ENCODE assay signal across 21 cellular contexts in the genomic region with DNA sequence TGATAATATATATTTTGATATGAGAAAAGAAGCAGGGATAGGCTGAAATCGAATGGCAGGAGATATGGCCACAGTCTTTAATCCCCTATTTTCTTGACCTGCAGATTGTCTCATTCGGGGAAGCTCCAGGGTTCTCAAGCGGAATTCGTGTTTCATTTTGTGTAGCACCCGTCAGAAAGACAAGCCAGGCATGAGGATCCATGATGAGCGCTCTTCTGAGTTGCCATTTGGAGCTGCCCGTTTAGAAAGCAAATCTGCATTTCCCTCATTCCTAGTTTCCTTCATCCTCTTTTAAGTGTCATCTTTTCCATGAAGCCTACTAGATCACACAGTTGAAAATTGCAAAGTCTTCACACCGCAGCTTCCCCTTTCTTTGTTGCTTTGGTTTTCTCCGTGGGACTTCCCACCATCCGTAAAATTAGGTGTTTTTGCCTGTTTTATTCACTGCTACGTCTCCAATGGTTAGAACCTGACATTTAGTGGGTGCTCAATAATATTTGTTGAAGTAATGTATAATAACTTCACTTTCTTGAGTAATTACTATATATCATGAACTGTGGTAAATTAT. TPM values are rescaled to one million over a fixed set of nuclear protein-coding genes. Genes with fewer than 3 reads are reported as not detected.
DNase-seq lines count a peak whose midpoint lies in the region; ATAC-seq, FAIRE-seq and TF ChIP-seq lines count a peak whose summit lies in the region.
"Had no signal": no experiment of that assay in that cellular context is flagged by ENCODE, and none has a peak within 500 bp of the region (broad histone marks: within the 10 kb centered on the region; RNA-seq: fewer than 3 reads in every experiment).

No MANE protein-coding gene starts in this region.

- no peak overlapping the region for H3K9ac ChIP-seq in kidney (ENCODE audit: low read length in 2 of 2)
- H3K9ac ChIP-seq: BLaER1 had no signal

- H3K36me3 ChIP-seq in ascending aorta: peaks cover 0 to 15% of the 10 kb centered on the region in 2 donors
- peaks cover 0 to 8% of the 10 kb centered on the region in 2 donors for H3K36me3 ChIP-seq in kidney (ENCODE audit: control insufficient read depth in 1 of 2, insufficient read depth in 2 of 2, low read length in 2 of 2)
- H3K36me3 ChIP-seq: BLaER1 had no signal

- H3K27ac ChIP-seq in right cardiac atrium (ENCODE audit: low read length) (no peak overlapping the region), ascending aorta (peak overlapping the region; percentile 28 to 34), kidney (ENCODE audit: low read depth in 2 of 2, low read length in 2 of 2) (no peak overlapping the region)
- H3K27ac ChIP-seq: 22Rv1, BLaER1 had no signal

- FAIRE-seq in kidney (lab: Jason Lieb, UNC): no peak

- no peak for DNase-seq in Right ventricle myocardium superior
- DNase-seq in right cardiac atrium: no peak
- peak; percentile 79 for DNase-seq in NOMO-1 treated with DMSO at 0.1 percent for 48 hours (lab: John Stamatoyannopoulos, UW; ENCODE audit: unreplicated experiment)
- DNase-seq in ascending aorta (ENCODE audit: low spot score in 2 of 2): no peak
- DNase-seq in activated T-cell treated with anti-CD3 and anti-CD28 coated beads, Interleukin-2, amount 50 U/mL, for 72 hours: no peak
- no peak for DNase-seq in kidney
- DNase-seq: COR-L47, DMS53, HCEC 1CT, KG1, NCI-H1417, NCI-H1930, NCI-H2171 treated with DMSO at 0.1 percent for 48 hours, NCI-H510A, NCI-H82, PC-3, T-cell had no signal

- no peaks in the 10 kb centered on the region for H3K36me3 Mint-ChIP-seq in activated T-cell treated with anti-CD3 and anti-CD28 coated beads, Interleukin-2, amount 50 U/mL, for 72 hours (ENCODE audit: insufficient read depth in 2 of 2)
- H3K36me3 Mint-ChIP-seq: T-cell had no signal

- no peaks in the 10 kb centered on the region for H3K9me3 Mint-ChIP-seq in activated T-cell treated with anti-CD3 and anti-CD28 coated beads, Interleukin-2, amount 50 U/mL, for 72 hours
- H3K9me3 Mint-ChIP-seq: T-cell had no signal

- intact Hi-C loops in Right ventricle myocardium superior (cut with DNase I) (no loop called here), right cardiac atrium (cut with DNase I) (no loop called here), ascending aorta (cut with DNase I) (no loop called here), kidney (cut with DNase I) (no loop called here)

- H3K4me1 ChIP-seq in right cardiac atrium (ENCODE audit: control insufficient read depth, insufficient read depth, low read length) (no peaks in the 10 kb centered on the region), ascending aorta (peaks cover 0 to 9% of the 10 kb centered on the region in 2 donors), kidney (ENCODE audit: control insufficient read depth in 1 of 2, insufficient read depth in 1 of 2, low read depth in 1 of 2, low read length in 2 of 2) (no peaks in the 10 kb centered on the region)
- H3K4me1 ChIP-seq: BLaER1 had no signal

- H3K27me3 ChIP-seq in right cardiac atrium (ENCODE audit: control insufficient read depth, insufficient read depth) (no peaks in the 10 kb centered on the region), ascending aorta (no peaks in the 10 kb centered on the region)
- H3K27me3 ChIP-seq: BLaER1 had no signal

- H3K4me3 Mint-ChIP-seq in activated T-cell treated with anti-CD3 and anti-CD28 coated beads, Interleukin-2, amount 50 U/mL, for 72 hours: no peak overlapping the region
- H3K4me3 Mint-ChIP-seq: T-cell had no signal

- ATAC-seq in Right ventricle myocardium superior (ENCODE audit: poor library complexity) (peak; percentile 25), right cardiac atrium (no peak), HG02798 (IDR thresholded peaks at IDR 0.05; ENCODE audit: poor library complexity, unreplicated experiment) (no peak), GM19463 (IDR thresholded peaks at IDR 0.05; ENCODE audit: unreplicated experiment) (no peak)
- ATAC-seq in activated T-cell treated with anti-CD3 and anti-CD28 coated beads, Interleukin-2, amount 50 U/mL, for 72 hours (replicated peaks in 1 of 2): no peak
- ATAC-seq: PC-3, T-cell had no signal

- WGBS in right cardiac atrium: 89% methylated on average over 11 of the region's 11 CpGs

- H3K27ac Mint-ChIP-seq in activated T-cell treated with anti-CD3 and anti-CD28 coated beads, Interleukin-2, amount 50 U/mL, for 72 hours: no peak overlapping the region
- H3K27ac Mint-ChIP-seq: T-cell had no signal

- no peak overlapping the region for H3K4me3 ChIP-seq in right cardiac atrium (ENCODE audit: low read length)
- H3K4me3 ChIP-seq in ascending aorta: no peak overlapping the region
- H3K4me3 ChIP-seq in kidney (ENCODE audit: low read length in 2 of 2): no peak overlapping the region
- H3K4me3 ChIP-seq: BLaER1 had no signal

- no peak for TF ChIP-seq CTCF in ascending aorta (IDR thresholded peaks at IDR 0.05)
- no peak for TF ChIP-seq CTCF in kidney (IDR thresholded peaks at IDR 0.05; ENCODE audit: borderline replicate concordance, extremely low read depth, insufficient read depth)

- H3K27me3 Mint-ChIP-seq in activated T-cell treated with anti-CD3 and anti-CD28 coated beads, Interleukin-2, amount 50 U/mL, for 72 hours (ENCODE audit: low read depth): no peaks in the 10 kb centered on the region

- H3K9me3 ChIP-seq in right cardiac atrium (ENCODE audit: control insufficient read depth, low read length): no peaks in the 10 kb centered on the region
- no peaks in the 10 kb centered on the region for H3K9me3 ChIP-seq in ascending aorta
- H3K9me3 ChIP-seq in kidney (ENCODE audit: control insufficient read depth in 1 of 2, low read length in 2 of 2): no peaks in the 10 kb centered on the region
- H3K9me3 ChIP-seq: BLaER1 had no signal

- no peaks in the 10 kb centered on the region for H3K4me1 Mint-ChIP-seq in activated T-cell treated with anti-CD3 and anti-CD28 coated beads, Interleukin-2, amount 50 U/mL, for 72 hours (ENCODE audit: low read depth)
- H3K4me1 Mint-ChIP-seq: T-cell had no signal

RNA-seq across cellular contexts. Expression of a gene that starts 16.9 kb away (rescaled TPM):
- total RNA-seq in Right ventricle myocardium superior (12.7 TPM), right cardiac atrium (10 to 100 TPM; 18.5 to 25.6 (median 23.8) TPM), ascending aorta (22.2 TPM), kidney (61.6 TPM)
- polyA plus RNA-seq in right cardiac atrium (13.7 TPM), kidney (ENCODE audit: insufficient read depth, low read depth, low replicate concordance) (69.2 TPM)
- total RNA-seq in activated T-cell treated with anti-CD3 and anti-CD28 coated beads, Interleukin-2, amount 50 U/mL, for 72 hours: not detected

Comparison
In these comparisons a context has a peak if more than half of its experiments do, and no peak if none do; other contexts are left out.
1. H3K27ac ChIP-seq: peak in ascending aorta (2 of 2); none in right cardiac atrium (single experiment) and kidney (0 of 2).
2. RNA of a gene that starts 16.9 kb away (total RNA-seq): 61.6 TPM in kidney (single experiment), 18.5 to 25.6 TPM in right cardiac atrium, 22.2 TPM in ascending aorta (single experiment) and 12.7 TPM in Right ventricle myocardium superior (single experiment); not detected in activated T-cell treated with anti-CD3 and anti-CD28 coated beads, Interleukin-2, amount 50 U/mL, for 72 hours; every median in the first group is over 10 times any median in the second.